Comparison of ENCODE assay signal across 1 cellular context in genomic region chr6:156943816-156944215, GRCh38.
TF ChIP-seq lines count a peak whose summit lies in the region.

No MANE protein-coding gene starts in this region.

TF ChIP-seq in K562, 482 proteins besides CTCF, POLR2A, EP300 and RAD21 (continued from another document):
- no peak for TF ChIP-seq VEZF1 (CRISPR knock-in tag; IDR thresholded peaks at IDR 0.05)
- TF ChIP-seq BCOR (IDR thresholded peaks at IDR 0.05) = no peak
- TF ChIP-seq CREBBP (IDR thresholded peaks at IDR 0.05; ENCODE audit: low read depth, low read length) = no peak
- TF ChIP-seq NBN (IDR thresholded peaks at IDR 0.05; ENCODE audit: low read depth) = no peak
- no peak for TF ChIP-seq FOSL1 (tag; conservative IDR thresholded peaks at IDR 0.05)
- TF ChIP-seq ZNF253 (CRISPR knock-in tag; conservative IDR thresholded peaks at IDR 0.05) = no peak
- TF ChIP-seq PRPF4 (IDR thresholded peaks at IDR 0.05; ENCODE audit: insufficient read depth, low read depth, low read length, poor library complexity, severe bottlenecking) = no peak
- no peak for TF ChIP-seq ZNF175 (CRISPR knock-in tag; IDR thresholded peaks at IDR 0.05; ENCODE audit: low read depth)
- no peak for TF ChIP-seq HIVEP1 (CRISPR knock-in tag; IDR thresholded peaks at IDR 0.05)
- TF ChIP-seq ZNF165 (CRISPR knock-in tag; IDR thresholded peaks at IDR 0.05; ENCODE audit: borderline replicate concordance) = no peak
- TF ChIP-seq TCFL5 (CRISPR knock-in tag; conservative IDR thresholded peaks at IDR 0.05) = no peak
- no peak for TF ChIP-seq CC2D1A (IDR thresholded peaks at IDR 0.05)
- no peak for TF ChIP-seq RBM14 (IDR thresholded peaks at IDR 0.05; ENCODE audit: borderline replicate concordance, insufficient read depth, low read depth, low read length)
